In the genomic region with DNA sequence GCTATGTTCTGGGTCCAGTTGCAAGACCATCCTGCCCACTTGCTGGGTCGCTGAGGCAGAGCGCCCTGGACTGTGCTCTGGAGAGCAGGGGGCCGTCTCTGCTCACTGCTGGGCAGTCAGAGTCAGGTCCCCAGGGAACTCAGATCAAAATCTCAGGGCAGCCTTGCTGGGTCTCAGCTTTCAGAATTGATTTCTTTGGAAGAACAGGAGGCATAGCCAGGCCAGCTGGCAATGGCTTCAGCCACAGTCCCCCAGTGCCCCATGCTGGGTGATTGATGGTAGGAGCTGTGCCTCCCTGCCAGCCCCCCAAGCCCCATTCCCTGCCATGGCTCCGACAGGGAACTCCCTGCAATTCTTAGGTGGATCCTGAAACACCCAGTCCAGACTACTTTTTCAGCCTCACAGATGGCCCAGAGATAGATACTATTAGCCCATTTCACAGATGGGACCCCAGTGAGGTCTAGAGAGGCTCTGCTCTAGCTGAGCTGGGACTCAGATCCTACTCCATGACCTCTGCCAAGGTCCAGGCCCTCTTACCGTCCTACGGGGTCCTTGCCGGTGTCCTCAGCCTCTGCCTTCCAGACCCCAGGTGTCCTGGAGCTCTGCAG, we compare ENCODE assay signal across 15 cellular contexts. TPM values are rescaled to one million over a fixed set of nuclear protein-coding genes. Genes with fewer than 3 reads are reported as not detected.
A peak's percentile ranks its signal among the peaks of the same experiment; 100 is the strongest.
DNase-seq lines count a peak whose midpoint lies in the region; ATAC-seq, FAIRE-seq and TF ChIP-seq lines count a peak whose summit lies in the region.
"Had no signal": no experiment of that assay in that cellular context is flagged by ENCODE, and none has a peak within 500 bp of the region (broad histone marks: within the 10 kb centered on the region; RNA-seq: fewer than 3 reads in every experiment).

No MANE protein-coding gene starts in this region.

- H3K4me1 ChIP-seq in K562 (replicated peaks in 1 of 2; ENCODE audit: control insufficient read depth in 2 of 2, insufficient read depth in 2 of 2, low read length in 2 of 2), result peaks cover 68 to 80% of the 10 kb centered on the region in 2 experiments
- peaks cover 0 to 9% (median 4%) of the 10 kb centered on the region in 4 donors for H3K4me1 ChIP-seq in right lobe of liver
- H3K4me1 ChIP-seq in stomach smooth muscle (ENCODE audit: control insufficient read depth, insufficient read depth, low read length), result peaks cover 58% of the 10 kb centered on the region

- TF ChIP-seq EP300 in K562 (IDR thresholded peaks at IDR 0.05; ENCODE audit: low read length), result no peak

- TF ChIP-seq POLR2A in K562 (conservative IDR thresholded peaks at IDR 0.05) (no peak), right lobe of liver (IDR thresholded peaks at IDR 0.05) (no peak)

- H3K4me2 ChIP-seq in K562 (ENCODE audit: insufficient read depth, low read length), result no peak overlapping the region

- TF ChIP-seq CTCF in K562 (IDR thresholded peaks at IDR 0.05 in 2 of 3, conservative IDR thresholded peaks at IDR 0.05 in 1 of 3; ENCODE audit: insufficient read depth in 2 of 3, low read depth in 1 of 3, low read length in 3 of 3) (no peak), right lobe of liver (IDR thresholded peaks at IDR 0.05) (no peak)

- H3K9me1 ChIP-seq in K562 (ENCODE audit: control insufficient read depth, insufficient read depth, low read length), result no peaks in the 10 kb centered on the region

- DNase-seq in H7 (peak; percentile 44), K562 (ENCODE audit: extremely low read depth in 1 of 4, low spot score in 3 of 4) (no peak), right lobe of liver (peak in 1 of 3 donors; percentile 36), 8988T (no peak), NCI-H446 (lab: John Stamatoyannopoulos, UW) (no peak)
- DNase-seq in activated naive CD4-positive, alpha-beta T cell (lab: John Stamatoyannopoulos, UW), result no peak
- DNase-seq: AML-193; effector memory CD4-positive, alpha-beta T cell; head of caudate nucleus; NCI-H2081 had no signal

- intact Hi-C loops in K562 (cut with micrococcal nuclease), result no loop called here
- intact Hi-C loops in right lobe of liver (cut with DNase I), result no loop called here

- WGBS in K562 (ENCODE audit: insufficient coverage, low coverage, missing lambda C conversion rate), result 76% methylated on average over 2 of the region's 7 CpGs
- 41% methylated on average over 2 of the region's 7 CpGs for WGBS in right lobe of liver (ENCODE audit: insufficient coverage, low coverage, low lambda C conversion rate, missing lambda C conversion rate)

- in situ Hi-C loops in K562 (cut with MboI), result no loop called here

- peak overlapping the region; percentile 91; the same call in 2 of the 3 replicates for H3K27ac ChIP-seq in K562 (ENCODE audit: extremely low read depth, low read depth, low read length)
- H3K27ac ChIP-seq in right lobe of liver, result peak overlapping the region; percentile 15 to 75 (median 57)
- peak overlapping the region; percentile 31 for H3K27ac ChIP-seq in stomach smooth muscle (ENCODE audit: low read length)
- H3K27ac ChIP-seq: SK-N-MC had no signal

- 0 out of 2 replicates have a peak, but pooled peaks cover 3% of the 10 kb centered on the region for H3K9me3 ChIP-seq in K562 (replicated peaks; ENCODE audit: control insufficient read depth, insufficient read depth, low read depth, low read length)
- H3K9me3 ChIP-seq in right lobe of liver, result no peaks in the 10 kb centered on the region
- no peaks in the 10 kb centered on the region for H3K9me3 ChIP-seq in stomach smooth muscle (ENCODE audit: control insufficient read depth in 2 of 2, low read length in 2 of 2)

- CTCF ChIA-PET in K562 (lab: Yijun Ruan, JAX; ENCODE audit: low intra/inter-chr PET ratio), result no interaction called here

- peaks cover 17% of the 10 kb centered on the region; the same call in 2 of the 3 replicates for H3K79me2 ChIP-seq in K562 (ENCODE audit: control insufficient read depth, insufficient read depth, low read length)

- no peak for ATAC-seq in K562
- ATAC-seq in right lobe of liver, result no peak
- no peak for ATAC-seq in GM19035 (IDR thresholded peaks at IDR 0.05; ENCODE audit: unreplicated experiment)
- ATAC-seq: WTC11 had no signal

- H3K27me3 ChIP-seq in H7 (ENCODE audit: control insufficient read depth, insufficient read depth, low read length) (no peaks in the 10 kb centered on the region), K562 (ENCODE audit: control insufficient read depth in 2 of 2, insufficient read depth in 2 of 2, low read length in 2 of 2) (no peaks in the 10 kb centered on the region), right lobe of liver (no peaks in the 10 kb centered on the region), stomach smooth muscle (ENCODE audit: control insufficient read depth in 1 of 2, insufficient read depth in 2 of 2, low read length in 2 of 2) (peaks cover 0 to 7% of the 10 kb centered on the region in 2 donors)

- no peaks in the 10 kb centered on the region for H4K20me1 ChIP-seq in K562 (replicated peaks; ENCODE audit: control insufficient read depth, insufficient read depth, low read length)

- FAIRE-seq in K562 (lab: Jason Lieb, UNC), result no peak

- BruUV-seq in K562 (replicated peaks; lab: Mats Ljungman, UMichigan), result no TSS peak

- POLR2A ChIA-PET in K562 (lab: Yijun Ruan, JAX), result interaction anchor here (1.2 kb wide), 1 partner anchor 20 kb away, joined by 3 read pairs; no protein-coding TSS in a partner anchor

- H3K9ac ChIP-seq in K562 (ENCODE audit: insufficient read depth in 1 of 2, low read depth in 2 of 2, low read length in 2 of 2) (peak overlapping the region in 1 of 2 experiments; percentile 90; a peak in 1 of 4 replicates), stomach smooth muscle (ENCODE audit: low read length in 2 of 2) (peak overlapping the region; percentile 20 to 29)

- H3K36me3 ChIP-seq in H7 (replicated peaks; ENCODE audit: control insufficient read depth, insufficient read depth, low read length), result no peaks in the 10 kb centered on the region
- peaks cover 4% of the 10 kb centered on the region; the same call in 2 of the 3 replicates for H3K36me3 ChIP-seq in K562 (ENCODE audit: control insufficient read depth, insufficient read depth, low read length)
- no peaks in the 10 kb centered on the region for H3K36me3 ChIP-seq in right lobe of liver
- no peaks in the 10 kb centered on the region for H3K36me3 ChIP-seq in stomach smooth muscle (ENCODE audit: control insufficient read depth in 2 of 2, insufficient read depth in 2 of 2, low read length in 2 of 2)

- H3K4me3 ChIP-seq in H7 (ENCODE audit: insufficient read depth, low read depth, low read length) (no peak overlapping the region), K562 (no peak overlapping the region), right lobe of liver (peak overlapping the region; percentile 16 to 24 (median 18)), stomach smooth muscle (ENCODE audit: low read length in 2 of 2) (peak overlapping the region in 1 of 2 donors; percentile 49)
- H3K4me3 ChIP-seq: SK-N-MC had no signal

- no peak overlapping the region for H2AFZ ChIP-seq in K562 (ENCODE audit: low read depth, low read length)

- TF ChIP-seq RAD21 in K562 (CRISPR knock-in tag; conservative IDR thresholded peaks at IDR 0.05 in 1 of 2, IDR thresholded peaks at IDR 0.05 in 1 of 2), result no peak

RNA-seq across cellular contexts. Expression of a gene that starts 0.5 kb away (rescaled TPM):
- 1.7 and 2.7 TPM in 2 replicates for total RNA-seq in H7 (2014; rRNA removed; shearing (Covaris generic))
- 1.1 and 2.8 TPM in 2 replicates for total RNA-seq in K562 (2011; cell fraction: chromatin; rRNA removed; ENCODE audit: low replicate concordance)
- 2.0 and 2.7 TPM in 2 replicates for total RNA-seq in K562 (2011; cell fraction: nucleolus; rRNA removed)
- 1.5 and 2.6 TPM in 2 replicates for total RNA-seq in K562 (2011; cell fraction: nucleoplasm; rRNA removed)
- total RNA-seq in K562 (2014; rRNA removed) (0.90 and 1.7 TPM in 2 replicates), K562 (2014; rRNA removed; fragmentation: Illumina TruSeq; extraction: Trizol) (0.54 and 0.76 TPM in 2 replicates), K562 (2015; rRNA removed; fragmentation: Illumina TruSeq; extraction: Trizol) (1.2 and 1.5 TPM in 2 replicates), K562 (2021) (1.3 and 2.0 TPM in 2 replicates), right lobe of liver (10 to 100 TPM in 3 of 6 experiments, 1 to 10 TPM in 3; 6.2 to 11.8 (median 9.1) TPM)
- polyA plus RNA-seq in K562 (2011; rRNA removed) (0.68 and 1.6 TPM in 2 replicates), K562 (2014; fragmentation: Illumina TruSeq; extraction: Trizol) (0.73 and 1.4 TPM in 2 replicates), K562 (2014; fragmentation: Nextera tagmentation; extraction: Ambion mirVana) (under 1 TPM; 0.07 to 0.14 TPM), K562 (2014; rRNA removed) (1.9 and 2.2 TPM in 2 replicates)
- 0.60 and 1.9 TPM in 2 replicates for polyA plus RNA-seq in K562 (2011; cell fraction: cytosol; rRNA removed)
- 1.1 and 4.2 TPM in 2 replicates for polyA plus RNA-seq in K562 (2011; cell fraction: nucleus; rRNA removed)
- polyA plus RNA-seq in K562 (2012), result 0.80 and 0.83 TPM in 2 replicates
- 0.84 and 1.3 TPM in 2 replicates for polyA minus RNA-seq in K562 (2011; rRNA and poly(A)+ RNA removed)
- polyA minus RNA-seq in K562 (2011; cell fraction: cytosol; rRNA and poly(A)+ RNA removed), result 1.1 and 2.6 TPM in 2 replicates
- 0.54 and 0.56 TPM in 2 replicates for polyA minus RNA-seq in K562 (2011; cell fraction: nucleus; rRNA and poly(A)+ RNA removed)

RNA-seq across cellular contexts. Expression of a gene that starts 1.5 kb away (rescaled TPM):
- total RNA-seq in H7 (2014; rRNA removed; shearing (Covaris generic)), result 23.4 and 26.7 TPM in 2 replicates
- 20.0 and 61.3 TPM in 2 replicates for total RNA-seq in K562 (2011; cell fraction: chromatin; rRNA removed; ENCODE audit: low replicate concordance)
- 72.0 and 82.9 TPM in 2 replicates for total RNA-seq in K562 (2011; cell fraction: nucleolus; rRNA removed)
- total RNA-seq in K562 (2011; cell fraction: nucleoplasm; rRNA removed), result 49.9 and 55.1 TPM in 2 replicates
- 135 and 142 TPM in 2 replicates for total RNA-seq in K562 (2014; rRNA removed)
- total RNA-seq in K562 (2014; rRNA removed; fragmentation: Illumina TruSeq; extraction: Trizol), result 16.7 and 27.3 TPM in 2 replicates
- 104 TPM in 2 replicates for total RNA-seq in K562 (2015; rRNA removed; fragmentation: Illumina TruSeq; extraction: Trizol)
- 86.6 and 93.6 TPM in 2 replicates for total RNA-seq in K562 (2021)
- 64.0 and 146 TPM in 2 replicates for polyA plus RNA-seq in K562 (2011; rRNA removed)
- polyA plus RNA-seq in K562 (2011; cell fraction: cytosol; rRNA removed), result 66.6 and 210 TPM in 2 replicates
- 63.9 and 189 TPM in 2 replicates for polyA plus RNA-seq in K562 (2011; cell fraction: nucleus; rRNA removed)
- polyA plus RNA-seq in K562 (2012), result 88.6 and 139 TPM in 2 replicates
- polyA plus RNA-seq in K562 (2014; fragmentation: Illumina TruSeq; extraction: Trizol), result 45.5 and 108 TPM in 2 replicates
- polyA plus RNA-seq in K562 (2014; fragmentation: Nextera tagmentation; extraction: Ambion mirVana), result 10 to 100 TPM in 1 of 2 experiments, 1 to 10 TPM in 1; 9.8 to 34.3 TPM
- 132 and 141 TPM in 2 replicates for polyA plus RNA-seq in K562 (2014; rRNA removed)
- polyA minus RNA-seq in K562 (2011; rRNA and poly(A)+ RNA removed), result 22.0 and 71.1 TPM in 2 replicates
- polyA minus RNA-seq in K562 (2011; cell fraction: cytosol; rRNA and poly(A)+ RNA removed), result 38.1 and 88.0 TPM in 2 replicates
- 11.4 and 21.5 TPM in 2 replicates for polyA minus RNA-seq in K562 (2011; cell fraction: nucleus; rRNA and poly(A)+ RNA removed)
- total RNA-seq in right lobe of liver, result 10 to 100 TPM in 2 of 6 experiments, 1 to 10 TPM in 4; 1.1 to 21.2 (median 2.2) TPM

RNA-seq across cellular contexts. Expression of a gene that starts 11.3 kb away (rescaled TPM):
- not detected in 2 replicates for total RNA-seq in H7 (2014; rRNA removed; shearing (Covaris generic))
- total RNA-seq in K562 (2011; cell fraction: chromatin; rRNA removed; ENCODE audit: low replicate concordance), result not detected in 2 replicates
- not detected in 2 replicates for total RNA-seq in K562 (2011; cell fraction: nucleolus; rRNA removed)
- not detected in 2 replicates for total RNA-seq in K562 (2011; cell fraction: nucleoplasm; rRNA removed)
- total RNA-seq in K562 (2014; rRNA removed) (not detected in 2 replicates), K562 (2014; rRNA removed; fragmentation: Illumina TruSeq; extraction: Trizol) (not detected in 2 replicates), K562 (2015; rRNA removed; fragmentation: Illumina TruSeq; extraction: Trizol) (not detected in 2 replicates), K562 (2021) (0.27 TPM in 1 of 2 replicates, not detected in the other), right lobe of liver (10 to 100 TPM; 11.1 to 77.6 (median 28.6) TPM)
- polyA plus RNA-seq in K562 (2011; rRNA removed) (not detected in 2 replicates), K562 (2014; fragmentation: Illumina TruSeq; extraction: Trizol) (not detected in 2 replicates), K562 (2014; fragmentation: Nextera tagmentation; extraction: Ambion mirVana) (under 1 TPM in 1 of 2 experiments, not detected in 1; 0.08 TPM), K562 (2014; rRNA removed) (not detected in 2 replicates)
- polyA plus RNA-seq in K562 (2011; cell fraction: cytosol; rRNA removed), result not detected in 2 replicates
- not detected in 2 replicates for polyA plus RNA-seq in K562 (2011; cell fraction: nucleus; rRNA removed)
- not detected in 2 replicates for polyA plus RNA-seq in K562 (2012)
- polyA minus RNA-seq in K562 (2011; rRNA and poly(A)+ RNA removed), result not detected in 2 replicates
- polyA minus RNA-seq in K562 (2011; cell fraction: cytosol; rRNA and poly(A)+ RNA removed), result not detected in 2 replicates
- polyA minus RNA-seq in K562 (2011; cell fraction: nucleus; rRNA and poly(A)+ RNA removed), result not detected in 2 replicates
- total RNA-seq: Daoy had no signal

Comparison
In these comparisons a context has a peak if more than half of its experiments do, and no peak if none do; other contexts are left out.
1. H3K4me3 ChIP-seq: peak in right lobe of liver (3 of 3); none in H7 (single experiment) and K562 (single experiment).
2. H3K27ac ChIP-seq: peak in every context shown above with its lines; median percentile 91 in K562; 57 in right lobe of liver; 31 in stomach smooth muscle.
3. RNA of a gene that starts 11.3 kb away (total RNA-seq): 11.1 to 77.6 TPM in right lobe of liver; not detected in H7 and 0.27 TPM in K562; every median in the first group is over 4 times any median in the second.